9 cellular contexts compared by ENCODE assay signal in the genomic region with DNA sequence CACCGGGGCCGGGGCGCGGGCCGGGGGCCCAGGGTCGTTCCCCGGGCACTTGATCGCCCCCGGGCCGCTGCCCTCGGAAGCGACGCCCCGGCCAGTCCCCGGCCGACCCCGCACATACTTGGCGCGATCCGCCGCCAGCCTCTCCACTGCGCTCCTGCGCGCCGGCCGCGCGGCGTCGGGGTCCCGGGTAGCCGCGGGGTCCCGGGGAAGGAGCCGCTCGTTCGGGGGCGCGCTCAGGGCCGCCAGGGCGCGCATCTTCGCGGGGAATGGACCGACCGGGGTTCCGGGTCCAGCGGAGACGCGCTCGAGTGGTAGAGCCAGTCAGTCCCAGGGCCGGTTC. TPM values are rescaled to one million over a fixed set of nuclear protein-coding genes. Genes with fewer than 3 reads are reported as not detected.
A peak's percentile ranks its signal among the peaks of the same experiment; 100 is the strongest.
DNase-seq lines count a peak whose midpoint lies in the region; ATAC-seq and TF ChIP-seq lines count a peak whose summit lies in the region.
"Had no signal": no experiment of that assay in that cellular context is flagged by ENCODE, and none has a peak within 500 bp of the region (broad histone marks: within the 10 kb centered on the region; RNA-seq: fewer than 3 reads in every experiment).

No MANE protein-coding gene starts in this region.

- H3K23ac ChIP-seq in neuronal stem cell (ENCODE audit: low read depth, low read length, poor library complexity) = peak overlapping the region; percentile 52

- H3K79me1 ChIP-seq in neuronal stem cell (ENCODE audit: low read depth, low read length) = no peaks in the 10 kb centered on the region

- H4K8ac ChIP-seq in neuronal stem cell (ENCODE audit: low read depth, low read length) = no peak overlapping the region

- H3K14ac ChIP-seq in neuronal stem cell (ENCODE audit: low read length) = peak overlapping the region; percentile 97

- H3K4me2 ChIP-seq in BLaER1 treated with 17β-estradiol and CSF1 and Interleukin-3, amounts not matched to agents 10 nM and 100 nM = peak overlapping the region; percentile 82 to 99 (median 96)
- H3K4me2 ChIP-seq in neuronal stem cell (ENCODE audit: insufficient read depth, low read length, poor library complexity, severe bottlenecking) = peak overlapping the region; percentile 80

- peaks cover 0 to 28% (median 13%) of the 10 kb centered on the region in 11 experiments; a peak in 14 of 22 replicates for H3K9me3 ChIP-seq in BLaER1 treated with 17β-estradiol and CSF1 and Interleukin-3, amounts not matched to agents 10 nM and 100 nM (replicated peaks in 1 of 11)
- H3K9me3 ChIP-seq in NT2/D1 (ENCODE audit: insufficient read depth, low read length) = no peaks in the 10 kb centered on the region
- no peaks in the 10 kb centered on the region for H3K9me3 ChIP-seq in gastroesophageal sphincter
- no peaks in the 10 kb centered on the region for H3K9me3 ChIP-seq in neuronal stem cell (replicated peaks in 1 of 2; ENCODE audit: control insufficient read depth in 2 of 2, insufficient read depth in 1 of 2, low read depth in 1 of 2, low read length in 2 of 2)

- H3K36me3 ChIP-seq in BLaER1 treated with 17β-estradiol and CSF1 and Interleukin-3, amounts not matched to agents 10 nM and 100 nM = no peaks in the 10 kb centered on the region
- H3K36me3 ChIP-seq in NT2/D1 (ENCODE audit: insufficient read depth, insufficient read length, low read length) = no peaks in the 10 kb centered on the region
- H3K36me3 ChIP-seq in gastroesophageal sphincter = no peaks in the 10 kb centered on the region
- H3K36me3 ChIP-seq in neuronal stem cell (replicated peaks in 1 of 2; ENCODE audit: control insufficient read depth in 2 of 2, insufficient read depth in 2 of 2, low read length in 2 of 2) = no peaks in the 10 kb centered on the region

- H3K4me3 ChIP-seq in BLaER1 treated with 17β-estradiol and CSF1 and Interleukin-3, amounts not matched to agents 10 nM and 100 nM = peak overlapping the region; percentile 59 to 77 (median 67)
- H3K4me3 ChIP-seq in NT2/D1 (ENCODE audit: insufficient read length, low read depth) (peak overlapping the region; percentile 61), gastroesophageal sphincter (peak overlapping the region; percentile 16 to 65), neuronal stem cell (ENCODE audit: low read length in 2 of 2) (peak overlapping the region; percentile 48 to 92)

- ATAC-seq in gastroesophageal sphincter = peak; percentile 7
- ATAC-seq in GM18520 (IDR thresholded peaks at IDR 0.05; ENCODE audit: unreplicated experiment) = no peak
- ATAC-seq in GM21619 (IDR thresholded peaks at IDR 0.05; ENCODE audit: unreplicated experiment) = no peak

- H3K4ac ChIP-seq in neuronal stem cell (ENCODE audit: low read length) = no peak overlapping the region

- H2AFZ ChIP-seq in neuronal stem cell (ENCODE audit: low read length) = peak overlapping the region; percentile 90

- DNase-seq in NT2/D1 (ENCODE audit: low read depth, low spot score) (no peak), neuronal stem cell (ENCODE audit: low spot score) (peak; percentile 24), nucleus accumbens (lab: John Stamatoyannopoulos, UW) (no peak)
- no peak for DNase-seq in activated effector memory CD4-positive, alpha-beta T cell treated with Interleukin-2 at 50 U/mL for 16 hours
- DNase-seq: NCI-H1105 treated with DMSO at 0.1 percent for 48 hours had no signal

- no peak overlapping the region for H3K27ac ChIP-seq in BLaER1 treated with 17β-estradiol and CSF1 and Interleukin-3, amounts not matched to agents 10 nM and 100 nM
- H3K27ac ChIP-seq in gastroesophageal sphincter (peak overlapping the region in 3 of 4 donors; percentile 72 to 82 (median 78)), neuronal stem cell (replicated peaks; ENCODE audit: low read length) (no peak overlapping the region)

- no CpG with 5 or more reads among the region's 52 CpGs for WGBS in gastroesophageal sphincter (ENCODE audit: low coverage in 1 of 2), 2 donors
- no CpG with 5 or more reads among the region's 52 CpGs for WGBS in neuronal stem cell (ENCODE audit: extremely low coverage in 2 of 2, insufficient read length in 2 of 2, insufficient replicate concordance in 1 of 2), 2 donors

- no peak overlapping the region for H2BK5ac ChIP-seq in neuronal stem cell (ENCODE audit: low read length)

- TF ChIP-seq EP300 in gastroesophageal sphincter (IDR thresholded peaks at IDR 0.05) = no peak

- no peak overlapping the region for H2AK5ac ChIP-seq in neuronal stem cell (ENCODE audit: low read depth, low read length)

- peak in 1 of 2 donors; percentile 12 for TF ChIP-seq POLR2A in gastroesophageal sphincter (IDR thresholded peaks at IDR 0.05)

- H2BK120ac ChIP-seq in neuronal stem cell (ENCODE audit: low read depth, low read length) = no peak overlapping the region

- H3K27me3 ChIP-seq in BLaER1 treated with 17β-estradiol and CSF1 and Interleukin-3, amounts not matched to agents 10 nM and 100 nM = peaks cover 47 to 69% (median 57%) of the 10 kb centered on the region in 11 experiments
- H3K27me3 ChIP-seq in NT2/D1 (ENCODE audit: insufficient read depth, insufficient read length) = peaks cover 45% of the 10 kb centered on the region
- H3K27me3 ChIP-seq in gastroesophageal sphincter = peaks cover 41% of the 10 kb centered on the region
- H3K27me3 ChIP-seq in neuronal stem cell (ENCODE audit: control insufficient read depth in 3 of 3, insufficient read depth in 3 of 3, low read depth in 1 of 3, low read length in 3 of 3) = peaks cover 9 to 51% (median 36%) of the 10 kb centered on the region in 3 experiments

- no peak overlapping the region for H2BK12ac ChIP-seq in neuronal stem cell (ENCODE audit: low read length)

- H4K91ac ChIP-seq in neuronal stem cell (ENCODE audit: low read depth, low read length, poor library complexity) = no peak overlapping the region

- H4K20me1 ChIP-seq in BLaER1 treated with 17β-estradiol and CSF1 and Interleukin-3, amounts not matched to agents 10 nM and 100 nM = peaks cover 0 to 6% (median 0%) of the 10 kb centered on the region in 11 experiments; a peak in 1 of 22 replicates

- no peak for TF ChIP-seq CTCF in gastroesophageal sphincter (IDR thresholded peaks at IDR 0.05)

- no peak overlapping the region for H2BK15ac ChIP-seq in neuronal stem cell (ENCODE audit: low read length)

- H3K4me1 ChIP-seq in BLaER1 treated with 17β-estradiol and CSF1 and Interleukin-3, amounts not matched to agents 10 nM and 100 nM = peaks cover 7 to 22% (median 15%) of the 10 kb centered on the region in 10 experiments; a peak in 15 of 20 replicates
- H3K4me1 ChIP-seq in NT2/D1 (ENCODE audit: insufficient read depth, insufficient read length) = no peaks in the 10 kb centered on the region
- H3K4me1 ChIP-seq in gastroesophageal sphincter = peaks cover 0 to 31% (median 9%) of the 10 kb centered on the region in 3 donors
- peaks cover 5 to 7% of the 10 kb centered on the region in 2 donors for H3K4me1 ChIP-seq in neuronal stem cell (ENCODE audit: control insufficient read depth in 2 of 2, insufficient read depth in 1 of 2, low read depth in 1 of 2, low read length in 2 of 2)

- peak overlapping the region; percentile 16 to 68 (median 61); a peak in 16 of 22 replicates for H3K9ac ChIP-seq in BLaER1 treated with 17β-estradiol and CSF1 and Interleukin-3, amounts not matched to agents 10 nM and 100 nM
- peak overlapping the region; percentile 72 for H3K9ac ChIP-seq in NT2/D1 (ENCODE audit: insufficient read length, low read depth)
- no peak overlapping the region for H3K9ac ChIP-seq in neuronal stem cell (ENCODE audit: low read depth, low read length, poor library complexity)

- H3K18ac ChIP-seq in neuronal stem cell (ENCODE audit: low read length) = peak overlapping the region; percentile 79

RNA-seq across cellular contexts. Expression of gene FAM110C, which starts 0.2 kb away (rescaled TPM):
- total RNA-seq in gastroesophageal sphincter = 1 to 10 TPM in 3 of 4 donors, under 1 TPM in 1; 0.93 to 4.8 (median 3.4) TPM
- 0.46 TPM for polyA plus RNA-seq in neuronal stem cell (2013, experiment 1 of 2)
- 0.53 TPM for polyA plus RNA-seq in neuronal stem cell (2013, experiment 2 of 2)

Comparison
In these comparisons a context has a peak if more than half of its experiments do, and no peak if none do; other contexts are left out.
1. H3K27ac ChIP-seq: peak in gastroesophageal sphincter (3 of 4); none in BLaER1 treated with 17β-estradiol and CSF1 and Interleukin-3, amounts not matched to agents 10 nM and 100 nM (0 of 11) and neuronal stem cell (single experiment).
2. Peak in every context shown above with its lines, with median percentiles within 50 percentile points of each other: H3K4me3 ChIP-seq.